In genomic region chr1:8010080-8010664, GRCh38 we compare ENCODE assay signal across 25 cellular contexts. TPM values are rescaled to one million over a fixed set of nuclear protein-coding genes. Genes with fewer than 3 reads are reported as not detected.
DNase-seq lines count a peak whose midpoint lies in the region; ATAC-seq and TF ChIP-seq lines count a peak whose summit lies in the region.
"Had no signal": no experiment of that assay in that cellular context is flagged by ENCODE, and none has a peak within 500 bp of the region (broad histone marks: within the 10 kb centered on the region; RNA-seq: fewer than 3 reads in every experiment).

No MANE protein-coding gene starts in this region.

- H3K27me3 Mint-ChIP-seq in endodermal cell (ENCODE audit: insufficient read depth) (no peaks in the 10 kb centered on the region), mesothelial cell of epicardium (ENCODE audit: low read depth) (no peaks in the 10 kb centered on the region)
- H3K27me3 Mint-ChIP-seq: activated CD4-positive, alpha-beta memory T cell treated with anti-CD3 and anti-CD28 coated beads for 36 hours had no signal

- no peak overlapping the region for H3K4me3 ChIP-seq in BLaER1 treated with 17β-estradiol and CSF1 and Interleukin-3, amounts not matched to agents 10 nM and 100 nM
- no peak overlapping the region for H3K4me3 ChIP-seq in endodermal cell (ENCODE audit: low read length)
- H3K4me3 ChIP-seq: lung, ovary, testis had no signal

- H3K9me3 ChIP-seq in BLaER1 treated with 17β-estradiol and CSF1 and Interleukin-3, amounts not matched to agents 10 nM and 100 nM (replicated peaks in 1 of 11): peaks cover 0 to 6% (median 0%) of the 10 kb centered on the region in 11 experiments; a peak in 2 of 22 replicates
- H3K9me3 ChIP-seq in endodermal cell (ENCODE audit: control insufficient read depth, low read length): no peaks in the 10 kb centered on the region
- H3K9me3 ChIP-seq: ovary, testis had no signal

- H3K9me3 Mint-ChIP-seq in endodermal cell (no peaks in the 10 kb centered on the region), mesothelial cell of epicardium (no peaks in the 10 kb centered on the region)
- H3K9me3 Mint-ChIP-seq: activated CD4-positive, alpha-beta memory T cell treated with anti-CD3 and anti-CD28 coated beads for 36 hours; activated naive CD4-positive, alpha-beta T cell treated with anti-CD3 and anti-CD28 coated beads for 36 hours; activated T-cell treated with anti-CD3 and anti-CD28 coated beads, Interleukin-2, amount 50 U/mL, for 24 hours; CD4-positive, CD25-positive, alpha-beta regulatory T cell had no signal

- H3K27ac ChIP-seq in BLaER1 treated with 17β-estradiol and CSF1 and Interleukin-3, amounts not matched to agents 10 nM and 100 nM: no peak overlapping the region
- H3K27ac ChIP-seq in endodermal cell (ENCODE audit: low read depth, low read length): no peak overlapping the region
- H3K27ac ChIP-seq: HL-60, ovary, testis, WERI-Rb-1 had no signal

- no peaks in the 10 kb centered on the region for H3K27me3 ChIP-seq in BLaER1 treated with 17β-estradiol and CSF1 and Interleukin-3, amounts not matched to agents 10 nM and 100 nM
- no peaks in the 10 kb centered on the region for H3K27me3 ChIP-seq in endodermal cell (ENCODE audit: control insufficient read depth, insufficient read depth, low read length, poor library complexity, severe bottlenecking)
- H3K27me3 ChIP-seq: ovary, testis had no signal

- H3K4me1 Mint-ChIP-seq in endodermal cell (peaks cover 18% of the 10 kb centered on the region), mesothelial cell of epicardium (peaks cover 29% of the 10 kb centered on the region)
- H3K4me1 Mint-ChIP-seq: CD4-positive, CD25-positive, alpha-beta regulatory T cell had no signal

- H3K4me2 ChIP-seq in BLaER1 treated with 17β-estradiol and CSF1 and Interleukin-3, amounts not matched to agents 10 nM and 100 nM: peak overlapping the region in 8 of 11 experiments; percentile 8 to 48 (median 40); a peak in 9 of 22 replicates

- peaks cover 51% of the 10 kb centered on the region for H3K36me3 Mint-ChIP-seq in endodermal cell (ENCODE audit: low read depth)
- peaks cover 22% of the 10 kb centered on the region for H3K36me3 Mint-ChIP-seq in mesothelial cell of epicardium
- H3K36me3 Mint-ChIP-seq: activated CD4-positive, alpha-beta memory T cell treated with anti-CD3 and anti-CD28 coated beads for 36 hours had no signal

- H3K27ac Mint-ChIP-seq in endodermal cell (peak overlapping the region; percentile 7), mesothelial cell of epicardium (peak overlapping the region; percentile 52)
- H3K27ac Mint-ChIP-seq: activated CD4-positive, alpha-beta memory T cell treated with anti-CD3 and anti-CD28 coated beads for 36 hours; activated naive CD4-positive, alpha-beta T cell treated with anti-CD3 and anti-CD28 coated beads for 36 hours; activated T-cell treated with anti-CD3 and anti-CD28 coated beads, Interleukin-2, amount 50 U/mL, for 24 hours had no signal

- peaks cover 0 to 31% (median 19%) of the 10 kb centered on the region in 10 experiments; a peak in 17 of 20 replicates for H3K4me1 ChIP-seq in BLaER1 treated with 17β-estradiol and CSF1 and Interleukin-3, amounts not matched to agents 10 nM and 100 nM
- H3K4me1 ChIP-seq in endodermal cell (ENCODE audit: control insufficient read depth, insufficient read depth, low read length): peaks cover 4% of the 10 kb centered on the region

- no peaks in the 10 kb centered on the region for H4K20me1 ChIP-seq in BLaER1 treated with 17β-estradiol and CSF1 and Interleukin-3, amounts not matched to agents 10 nM and 100 nM

- ATAC-seq in HG03354 (IDR thresholded peaks at IDR 0.05; ENCODE audit: poor library complexity, severe bottlenecking, unreplicated experiment) (no peak), HG03342 (IDR thresholded peaks at IDR 0.05; ENCODE audit: unreplicated experiment) (no peak)

- WGBS in endodermal cell (ENCODE audit: insufficient coverage in 1 of 2, insufficient read length in 1 of 2), 2 experiments: 92 to 96% methylated on average over 8 of the region's 8 CpGs

- H3K9ac ChIP-seq in BLaER1 treated with 17β-estradiol and CSF1 and Interleukin-3, amounts not matched to agents 10 nM and 100 nM: no peak overlapping the region
- H3K9ac ChIP-seq in endodermal cell (ENCODE audit: extremely low read depth, low read length, poor library complexity, severe bottlenecking): no peak overlapping the region

- DNase-seq in endodermal cell: no peak
- no peak for DNase-seq in mesothelial cell of epicardium (ENCODE audit: low spot score in 2 of 2, unreplicated experiment in 2 of 2)
- no peak for DNase-seq in activated CD4-positive, CD25-positive, alpha-beta regulatory T cell treated with anti-CD3 and anti-CD28 coated beads, Interleukin-2, amount 50 U/mL, for 72 hours
- DNase-seq in midbrain (lab: John Stamatoyannopoulos, UW): no peak
- DNase-seq: activated CD4-positive, alpha-beta memory T cell treated with anti-CD3 and anti-CD28 coated beads for 36 hours; activated naive CD4-positive, alpha-beta T cell treated with anti-CD3 and anti-CD28 coated beads for 36 hours; activated T-cell treated with anti-CD3 and anti-CD28 coated beads, Interleukin-2, amount 50 U/mL, for 24 hours; anterior cingulate cortex; CD4-positive, CD25-positive, alpha-beta regulatory T cell; DMS 273 treated with DMSO at 0.1 percent for 48 hours; NCI-H1694 treated with DMSO at 0.1 percent for 48 hours; NCI-H226; NCI-H82; ovary; SIG-M5; T-helper 2 cell; testis; WERI-Rb-1 had no signal

- TF ChIP-seq CTCF in endodermal cell (conservative IDR thresholded peaks at IDR 0.05) (no peak), mesothelial cell of epicardium (IDR thresholded peaks at IDR 0.05; ENCODE audit: unreplicated experiment) (no peak)

- H3K36me3 ChIP-seq in BLaER1 treated with 17β-estradiol and CSF1 and Interleukin-3, amounts not matched to agents 10 nM and 100 nM: peaks cover 0 to 8% (median 0%) of the 10 kb centered on the region in 11 experiments; a peak in 1 of 22 replicates
- peaks cover 56% of the 10 kb centered on the region for H3K36me3 ChIP-seq in endodermal cell (ENCODE audit: control insufficient read depth, insufficient read depth, low read length)
- H3K36me3 ChIP-seq: ovary had no signal

- H3K4me3 Mint-ChIP-seq in endodermal cell (no peak overlapping the region), mesothelial cell of epicardium (no peak overlapping the region)
- H3K4me3 Mint-ChIP-seq: activated CD4-positive, alpha-beta memory T cell treated with anti-CD3 and anti-CD28 coated beads for 36 hours; activated naive CD4-positive, alpha-beta T cell treated with anti-CD3 and anti-CD28 coated beads for 36 hours; activated T-cell treated with anti-CD3 and anti-CD28 coated beads, Interleukin-2, amount 50 U/mL, for 24 hours; CD4-positive, CD25-positive, alpha-beta regulatory T cell had no signal

TF ChIP-seq in PFSK-1, 5 proteins besides CTCF, POLR2A, EP300 and RAD21:
- TF ChIP-seq FOXP2 (optimal IDR thresholded peaks at IDR 0.05; ENCODE audit: borderline replicate concordance, extremely low read depth, extremely low read length, insufficient read depth): no peak
- TF ChIP-seq SIN3A (IDR thresholded peaks at IDR 0.05; ENCODE audit: borderline replicate concordance, insufficient read depth, low read length): no peak
- no peak for TF ChIP-seq TAF1 (IDR thresholded peaks at IDR 0.05; ENCODE audit: borderline replicate concordance, insufficient read depth, low read length)
- peak; percentile 77 for TF ChIP-seq POLR2AphosphoS5 (IDR thresholded peaks at IDR 0.05; ENCODE audit: low read depth, low read length)
- no peak for TF ChIP-seq REST (IDR thresholded peaks at IDR 0.05; ENCODE audit: insufficient read depth in 1 of 2, low read depth in 2 of 2, low read length in 2 of 2)

RNA-seq across cellular contexts. Expression of gene ERRFI1, which starts 15.9 kb away (rescaled TPM):
- 94.4 TPM for polyA plus RNA-seq in PFSK-1 (2012; ENCODE audit: insufficient read length, low read depth)
- 10 to 100 TPM; 61.4 to 72.5 TPM for total RNA-seq in endodermal cell
- 49.4 TPM for polyA plus RNA-seq in endodermal cell (2013, experiment 1 of 2)
- 46.4 TPM for polyA plus RNA-seq in endodermal cell (2013, experiment 2 of 2)
- 124 to 134 TPM (median 130 TPM) in 3 replicates for total RNA-seq in mesothelial cell of epicardium
- total RNA-seq: OCI-LY7 had no signal

RNA-seq across cellular contexts. Expression of gene PARK7, which starts 48.7 kb away (rescaled TPM):
- 230 TPM for polyA plus RNA-seq in PFSK-1 (2012; ENCODE audit: insufficient read length, low read depth)
- 100 to 1,000 TPM; 304 to 378 TPM for total RNA-seq in endodermal cell
- 288 TPM for polyA plus RNA-seq in endodermal cell (2013, experiment 1 of 2)
- polyA plus RNA-seq in endodermal cell (2013, experiment 2 of 2): 280 TPM
- 187 to 207 TPM (median 200 TPM) in 3 replicates for total RNA-seq in mesothelial cell of epicardium
